ENCODE assay signal across 1 cellular context in the genomic region with DNA sequence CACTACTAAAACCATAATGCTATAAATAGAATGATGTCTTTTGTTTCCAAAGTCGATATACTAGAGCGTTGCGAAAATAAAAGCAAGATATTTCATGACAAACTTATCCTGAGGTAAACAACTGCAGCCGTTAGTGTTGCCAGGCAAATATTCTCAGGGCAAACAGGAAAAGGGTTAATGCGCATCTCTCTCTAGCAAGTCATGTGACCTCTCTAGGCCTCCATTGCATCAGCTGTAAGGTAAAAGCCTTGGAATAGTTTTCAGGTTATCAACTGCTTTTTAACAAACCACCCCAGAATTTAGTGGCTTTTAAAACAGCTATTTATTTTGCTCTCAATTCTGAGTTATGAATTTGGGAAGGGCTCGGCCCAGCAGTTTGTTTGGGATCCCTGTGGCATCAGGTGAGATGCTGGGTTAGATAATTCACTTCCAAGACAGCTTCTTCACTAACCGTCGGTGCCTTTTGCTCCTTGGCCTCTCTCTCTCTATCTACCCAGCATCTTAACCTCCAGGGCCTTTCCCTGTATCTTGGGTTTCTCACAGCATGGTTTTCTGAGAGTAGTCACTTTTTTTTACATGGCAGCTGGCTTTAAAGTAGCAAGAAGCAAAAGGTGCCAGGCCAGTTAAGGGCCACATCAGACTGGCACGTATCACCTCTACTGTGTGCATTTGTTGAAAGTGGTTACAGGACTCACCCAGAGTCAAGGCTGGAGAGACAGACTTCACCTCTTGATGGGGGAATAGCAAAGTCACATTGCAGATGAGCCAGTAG.
TF ChIP-seq lines count a peak whose summit lies in the region.

No MANE protein-coding gene starts in this region.

TF ChIP-seq in K562, 482 proteins besides CTCF, POLR2A, EP300 and RAD21 (continued from another document and continues in another):
- TF ChIP-seq, protein P1, sequence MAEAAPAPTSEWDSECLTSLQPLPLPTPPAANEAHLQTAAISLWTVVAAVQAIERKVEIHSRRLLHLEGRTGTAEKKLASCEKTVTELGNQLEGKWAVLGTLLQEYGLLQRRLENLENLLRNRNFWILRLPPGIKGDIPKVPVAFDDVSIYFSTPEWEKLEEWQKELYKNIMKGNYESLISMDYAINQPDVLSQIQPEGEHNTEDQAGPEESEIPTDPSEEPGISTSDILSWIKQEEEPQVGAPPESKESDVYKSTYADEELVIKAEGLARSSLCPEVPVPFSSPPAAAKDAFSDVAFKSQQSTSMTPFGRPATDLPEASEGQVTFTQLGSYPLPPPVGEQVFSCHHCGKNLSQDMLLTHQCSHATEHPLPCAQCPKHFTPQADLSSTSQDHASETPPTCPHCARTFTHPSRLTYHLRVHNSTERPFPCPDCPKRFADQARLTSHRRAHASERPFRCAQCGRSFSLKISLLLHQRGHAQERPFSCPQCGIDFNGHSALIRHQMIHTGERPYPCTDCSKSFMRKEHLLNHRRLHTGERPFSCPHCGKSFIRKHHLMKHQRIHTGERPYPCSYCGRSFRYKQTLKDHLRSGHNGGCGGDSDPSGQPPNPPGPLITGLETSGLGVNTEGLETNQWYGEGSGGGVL (CRISPR knock-in tag; IDR thresholded peaks at IDR 0.05) = no peak
- TF ChIP-seq NFE2 (IDR thresholded peaks at IDR 0.05; ENCODE audit: low read depth) = no peak
- TF ChIP-seq NR4A1 (CRISPR knock-in tag; IDR thresholded peaks at IDR 0.05) = no peak; the same call in 1 of the 2 replicates
- peak; percentile 69; the same call in 1 of the 2 replicates for TF ChIP-seq NR4A1 (tag; IDR thresholded peaks at IDR 0.05)
- TF ChIP-seq L3MBTL2 (IDR thresholded peaks at IDR 0.05) = no peak
- TF ChIP-seq MYNN (IDR thresholded peaks at IDR 0.05) = no peak
- TF ChIP-seq MYNN (CRISPR knock-in tag; IDR thresholded peaks at IDR 0.05) = no peak
- TF ChIP-seq, protein P2, sequence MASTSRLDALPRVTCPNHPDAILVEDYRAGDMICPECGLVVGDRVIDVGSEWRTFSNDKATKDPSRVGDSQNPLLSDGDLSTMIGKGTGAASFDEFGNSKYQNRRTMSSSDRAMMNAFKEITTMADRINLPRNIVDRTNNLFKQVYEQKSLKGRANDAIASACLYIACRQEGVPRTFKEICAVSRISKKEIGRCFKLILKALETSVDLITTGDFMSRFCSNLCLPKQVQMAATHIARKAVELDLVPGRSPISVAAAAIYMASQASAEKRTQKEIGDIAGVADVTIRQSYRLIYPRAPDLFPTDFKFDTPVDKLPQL (IDR thresholded peaks at IDR 0.05; ENCODE audit: extremely low read depth, insufficient read length) = no peak
- TF ChIP-seq, protein P3, sequence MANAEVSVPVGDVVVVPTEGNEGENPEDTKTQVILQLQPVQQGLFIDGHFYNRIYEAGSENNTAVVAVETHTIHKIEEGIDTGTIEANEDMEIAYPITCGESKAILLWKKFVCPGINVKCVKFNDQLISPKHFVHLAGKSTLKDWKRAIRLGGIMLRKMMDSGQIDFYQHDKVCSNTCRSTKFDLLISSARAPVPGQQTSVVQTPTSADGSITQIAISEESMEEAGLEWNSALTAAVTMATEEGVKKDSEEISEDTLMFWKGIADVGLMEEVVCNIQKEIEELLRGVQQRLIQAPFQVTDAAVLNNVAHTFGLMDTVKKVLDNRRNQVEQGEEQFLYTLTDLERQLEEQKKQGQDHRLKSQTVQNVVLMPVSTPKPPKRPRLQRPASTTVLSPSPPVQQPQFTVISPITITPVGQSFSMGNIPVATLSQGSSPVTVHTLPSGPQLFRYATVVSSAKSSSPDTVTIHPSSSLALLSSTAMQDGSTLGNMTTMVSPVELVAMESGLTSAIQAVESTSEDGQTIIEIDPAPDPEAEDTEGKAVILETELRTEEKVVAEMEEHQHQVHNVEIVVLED (CRISPR knock-in tag; IDR thresholded peaks at IDR 0.05) = 0 out of 2 replicates have a peak, but pooled peaks have one; percentile 8
- peak; percentile 92 for TF ChIP-seq TOE1 (IDR thresholded peaks at IDR 0.05; ENCODE audit: borderline replicate concordance)
- TF ChIP-seq TOE1 (CRISPR knock-in tag; IDR thresholded peaks at IDR 0.05; ENCODE audit: borderline replicate concordance, low read depth) = no peak
- TF ChIP-seq ARNT (IDR thresholded peaks at IDR 0.05) = no peak
- TF ChIP-seq POLR3A (IDR thresholded peaks at IDR 0.05; ENCODE audit: borderline replicate concordance, extremely low read depth, insufficient read depth, insufficient read length) = no peak
- TF ChIP-seq, protein P4, sequence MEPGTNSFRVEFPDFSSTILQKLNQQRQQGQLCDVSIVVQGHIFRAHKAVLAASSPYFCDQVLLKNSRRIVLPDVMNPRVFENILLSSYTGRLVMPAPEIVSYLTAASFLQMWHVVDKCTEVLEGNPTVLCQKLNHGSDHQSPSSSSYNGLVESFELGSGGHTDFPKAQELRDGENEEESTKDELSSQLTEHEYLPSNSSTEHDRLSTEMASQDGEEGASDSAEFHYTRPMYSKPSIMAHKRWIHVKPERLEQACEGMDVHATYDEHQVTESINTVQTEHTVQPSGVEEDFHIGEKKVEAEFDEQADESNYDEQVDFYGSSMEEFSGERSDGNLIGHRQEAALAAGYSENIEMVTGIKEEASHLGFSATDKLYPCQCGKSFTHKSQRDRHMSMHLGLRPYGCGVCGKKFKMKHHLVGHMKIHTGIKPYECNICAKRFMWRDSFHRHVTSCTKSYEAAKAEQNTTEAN (CRISPR knock-in tag; IDR thresholded peaks at IDR 0.05) = no peak
- TF ChIP-seq, protein P5, sequence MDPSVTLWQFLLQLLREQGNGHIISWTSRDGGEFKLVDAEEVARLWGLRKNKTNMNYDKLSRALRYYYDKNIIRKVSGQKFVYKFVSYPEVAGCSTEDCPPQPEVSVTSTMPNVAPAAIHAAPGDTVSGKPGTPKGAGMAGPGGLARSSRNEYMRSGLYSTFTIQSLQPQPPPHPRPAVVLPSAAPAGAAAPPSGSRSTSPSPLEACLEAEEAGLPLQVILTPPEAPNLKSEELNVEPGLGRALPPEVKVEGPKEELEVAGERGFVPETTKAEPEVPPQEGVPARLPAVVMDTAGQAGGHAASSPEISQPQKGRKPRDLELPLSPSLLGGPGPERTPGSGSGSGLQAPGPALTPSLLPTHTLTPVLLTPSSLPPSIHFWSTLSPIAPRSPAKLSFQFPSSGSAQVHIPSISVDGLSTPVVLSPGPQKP (CRISPR knock-in tag; IDR thresholded peaks at IDR 0.05) = no peak
- no peak for TF ChIP-seq GTF2E2 (tag; IDR thresholded peaks at IDR 0.05)
- TF ChIP-seq, protein P6, sequence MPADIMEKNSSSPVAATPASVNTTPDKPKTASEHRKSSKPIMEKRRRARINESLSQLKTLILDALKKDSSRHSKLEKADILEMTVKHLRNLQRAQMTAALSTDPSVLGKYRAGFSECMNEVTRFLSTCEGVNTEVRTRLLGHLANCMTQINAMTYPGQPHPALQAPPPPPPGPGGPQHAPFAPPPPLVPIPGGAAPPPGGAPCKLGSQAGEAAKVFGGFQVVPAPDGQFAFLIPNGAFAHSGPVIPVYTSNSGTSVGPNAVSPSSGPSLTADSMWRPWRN (IDR thresholded peaks at IDR 0.05; ENCODE audit: low read depth) = no peak
- TF ChIP-seq ZNF644 (tag; IDR thresholded peaks at IDR 0.05; ENCODE audit: low read depth) = no peak
- TF ChIP-seq KDM2B (CRISPR knock-in tag; IDR thresholded peaks at IDR 0.05) = no peak
- TF ChIP-seq HDAC8 (tag; IDR thresholded peaks at IDR 0.05) = 0 out of 2 replicates have a peak, but pooled peaks have one; percentile 72
- TF ChIP-seq, protein P7, sequence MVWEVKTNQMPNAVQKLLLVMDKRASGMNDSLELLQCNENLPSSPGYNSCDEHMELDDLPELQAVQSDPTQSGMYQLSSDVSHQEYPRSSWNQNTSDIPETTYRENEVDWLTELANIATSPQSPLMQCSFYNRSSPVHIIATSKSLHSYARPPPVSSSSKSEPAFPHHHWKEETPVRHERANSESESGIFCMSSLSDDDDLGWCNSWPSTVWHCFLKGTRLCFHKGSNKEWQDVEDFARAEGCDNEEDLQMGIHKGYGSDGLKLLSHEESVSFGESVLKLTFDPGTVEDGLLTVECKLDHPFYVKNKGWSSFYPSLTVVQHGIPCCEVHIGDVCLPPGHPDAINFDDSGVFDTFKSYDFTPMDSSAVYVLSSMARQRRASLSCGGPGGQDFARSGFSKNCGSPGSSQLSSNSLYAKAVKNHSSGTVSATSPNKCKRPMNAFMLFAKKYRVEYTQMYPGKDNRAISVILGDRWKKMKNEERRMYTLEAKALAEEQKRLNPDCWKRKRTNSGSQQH (CRISPR knock-in tag; IDR thresholded peaks at IDR 0.05) = no peak
- no peak for TF ChIP-seq RBM14 (IDR thresholded peaks at IDR 0.05; ENCODE audit: borderline replicate concordance, insufficient read depth, low read depth, low read length)
- no peak for TF ChIP-seq ZNF780A (CRISPR knock-in tag; IDR thresholded peaks at IDR 0.05)
- TF ChIP-seq TFAM (CRISPR knock-in tag; conservative IDR thresholded peaks at IDR 0.05) = no peak
- no peak for TF ChIP-seq STAT5A (IDR thresholded peaks at IDR 0.05; ENCODE audit: borderline replicate concordance, low read length)
- no peak for TF ChIP-seq NEUROD1 (IDR thresholded peaks at IDR 0.05; ENCODE audit: borderline replicate concordance, low read depth, low read length, partially characterized antibody)
- no peak for TF ChIP-seq FOXK1 (CRISPR knock-in tag; IDR thresholded peaks at IDR 0.05; ENCODE audit: borderline replicate concordance)
- TF ChIP-seq NFE2L1 (tag; IDR thresholded peaks at IDR 0.05; ENCODE audit: borderline replicate concordance, low read depth) = no peak
- no peak for TF ChIP-seq ZNF57 (CRISPR knock-in tag; IDR thresholded peaks at IDR 0.05)
- no peak for TF ChIP-seq ZNF253 (CRISPR knock-in tag; conservative IDR thresholded peaks at IDR 0.05)
- TF ChIP-seq, protein P8, sequence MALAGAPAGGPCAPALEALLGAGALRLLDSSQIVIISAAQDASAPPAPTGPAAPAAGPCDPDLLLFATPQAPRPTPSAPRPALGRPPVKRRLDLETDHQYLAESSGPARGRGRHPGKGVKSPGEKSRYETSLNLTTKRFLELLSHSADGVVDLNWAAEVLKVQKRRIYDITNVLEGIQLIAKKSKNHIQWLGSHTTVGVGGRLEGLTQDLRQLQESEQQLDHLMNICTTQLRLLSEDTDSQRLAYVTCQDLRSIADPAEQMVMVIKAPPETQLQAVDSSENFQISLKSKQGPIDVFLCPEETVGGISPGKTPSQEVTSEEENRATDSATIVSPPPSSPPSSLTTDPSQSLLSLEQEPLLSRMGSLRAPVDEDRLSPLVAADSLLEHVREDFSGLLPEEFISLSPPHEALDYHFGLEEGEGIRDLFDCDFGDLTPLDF (CRISPR knock-in tag; IDR thresholded peaks at IDR 0.05) = no peak
- TF ChIP-seq ZNF589 (CRISPR knock-in tag; IDR thresholded peaks at IDR 0.05; ENCODE audit: low read depth) = no peak
- TF ChIP-seq BRD9 (IDR thresholded peaks at IDR 0.05; ENCODE audit: low read depth, partially characterized antibody) = no peak
- TF ChIP-seq ZNF23 (CRISPR knock-in tag; IDR thresholded peaks at IDR 0.05) = no peak
- TF ChIP-seq TEAD2 (tag; IDR thresholded peaks at IDR 0.05) = no peak
- TF ChIP-seq TSC22D4 (tag; IDR thresholded peaks at IDR 0.05) = no peak
- no peak for TF ChIP-seq NFYB (IDR thresholded peaks at IDR 0.05; ENCODE audit: extremely low read depth, insufficient read length)
- TF ChIP-seq RBM15 (IDR thresholded peaks at IDR 0.05; ENCODE audit: insufficient read depth, low read length) = no peak
- no peak for TF ChIP-seq NCOA6 (IDR thresholded peaks at IDR 0.05)
- no peak; the same call in 1 of the 2 replicates for TF ChIP-seq DIDO1 (tag; IDR thresholded peaks at IDR 0.05; ENCODE audit: low read depth)
- no peak for TF ChIP-seq ZNF212 (CRISPR knock-in tag; IDR thresholded peaks at IDR 0.05)
- TF ChIP-seq FOXJ3 (CRISPR knock-in tag; IDR thresholded peaks at IDR 0.05) = no peak
- TF ChIP-seq, protein P9, sequence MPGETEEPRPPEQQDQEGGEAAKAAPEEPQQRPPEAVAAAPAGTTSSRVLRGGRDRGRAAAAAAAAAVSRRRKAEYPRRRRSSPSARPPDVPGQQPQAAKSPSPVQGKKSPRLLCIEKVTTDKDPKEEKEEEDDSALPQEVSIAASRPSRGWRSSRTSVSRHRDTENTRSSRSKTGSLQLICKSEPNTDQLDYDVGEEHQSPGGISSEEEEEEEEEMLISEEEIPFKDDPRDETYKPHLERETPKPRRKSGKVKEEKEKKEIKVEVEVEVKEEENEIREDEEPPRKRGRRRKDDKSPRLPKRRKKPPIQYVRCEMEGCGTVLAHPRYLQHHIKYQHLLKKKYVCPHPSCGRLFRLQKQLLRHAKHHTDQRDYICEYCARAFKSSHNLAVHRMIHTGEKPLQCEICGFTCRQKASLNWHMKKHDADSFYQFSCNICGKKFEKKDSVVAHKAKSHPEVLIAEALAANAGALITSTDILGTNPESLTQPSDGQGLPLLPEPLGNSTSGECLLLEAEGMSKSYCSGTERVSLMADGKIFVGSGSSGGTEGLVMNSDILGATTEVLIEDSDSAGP (CRISPR knock-in tag; IDR thresholded peaks at IDR 0.05) = no peak
- TF ChIP-seq, protein P10, sequence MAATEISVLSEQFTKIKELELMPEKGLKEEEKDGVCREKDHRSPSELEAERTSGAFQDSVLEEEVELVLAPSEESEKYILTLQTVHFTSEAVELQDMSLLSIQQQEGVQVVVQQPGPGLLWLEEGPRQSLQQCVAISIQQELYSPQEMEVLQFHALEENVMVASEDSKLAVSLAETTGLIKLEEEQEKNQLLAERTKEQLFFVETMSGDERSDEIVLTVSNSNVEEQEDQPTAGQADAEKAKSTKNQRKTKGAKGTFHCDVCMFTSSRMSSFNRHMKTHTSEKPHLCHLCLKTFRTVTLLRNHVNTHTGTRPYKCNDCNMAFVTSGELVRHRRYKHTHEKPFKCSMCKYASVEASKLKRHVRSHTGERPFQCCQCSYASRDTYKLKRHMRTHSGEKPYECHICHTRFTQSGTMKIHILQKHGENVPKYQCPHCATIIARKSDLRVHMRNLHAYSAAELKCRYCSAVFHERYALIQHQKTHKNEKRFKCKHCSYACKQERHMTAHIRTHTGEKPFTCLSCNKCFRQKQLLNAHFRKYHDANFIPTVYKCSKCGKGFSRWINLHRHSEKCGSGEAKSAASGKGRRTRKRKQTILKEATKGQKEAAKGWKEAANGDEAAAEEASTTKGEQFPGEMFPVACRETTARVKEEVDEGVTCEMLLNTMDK (IDR thresholded peaks at IDR 0.05; ENCODE audit: borderline replicate concordance, insufficient read depth, low read depth, low read length, poor library complexity, severe bottlenecking) = no peak
- TF ChIP-seq BDP1 (IDR thresholded peaks at IDR 0.05; ENCODE audit: insufficient read depth, insufficient read length) = no peak
- TF ChIP-seq, protein P11, sequence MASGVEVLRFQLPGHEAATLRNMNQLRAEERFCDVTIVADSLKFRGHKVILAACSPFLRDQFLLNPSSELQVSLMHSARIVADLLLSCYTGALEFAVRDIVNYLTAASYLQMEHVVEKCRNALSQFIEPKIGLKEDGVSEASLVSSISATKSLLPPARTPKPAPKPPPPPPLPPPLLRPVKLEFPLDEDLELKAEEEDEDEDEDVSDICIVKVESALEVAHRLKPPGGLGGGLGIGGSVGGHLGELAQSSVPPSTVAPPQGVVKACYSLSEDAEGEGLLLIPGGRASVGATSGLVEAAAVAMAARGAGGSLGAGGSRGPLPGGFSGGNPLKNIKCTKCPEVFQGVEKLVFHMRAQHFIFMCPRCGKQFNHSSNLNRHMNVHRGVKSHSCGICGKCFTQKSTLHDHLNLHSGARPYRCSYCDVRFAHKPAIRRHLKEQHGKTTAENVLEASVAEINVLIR (CRISPR knock-in tag; IDR thresholded peaks at IDR 0.05) = no peak
- no peak for TF ChIP-seq CBFB (CRISPR knock-in tag; IDR thresholded peaks at IDR 0.05)
- TF ChIP-seq CHD2 (IDR thresholded peaks at IDR 0.05; ENCODE audit: low read depth, low read length) = no peak
- TF ChIP-seq GTF2A2 (tag; IDR thresholded peaks at IDR 0.05) = peak; percentile 57; the same call in 1 of the 2 replicates
- no peak for TF ChIP-seq RFX1 (IDR thresholded peaks at IDR 0.05)
- no peak for TF ChIP-seq SNIP1 (IDR thresholded peaks at IDR 0.05; ENCODE audit: low read depth)
- TF ChIP-seq ZNF311 (CRISPR knock-in tag; IDR thresholded peaks at IDR 0.05) = peak; percentile 9; the same call in 1 of the 2 replicates
- peak; percentile 7; the same call in 1 of the 2 replicates for TF ChIP-seq PTRF (tag; IDR thresholded peaks at IDR 0.05)
- TF ChIP-seq CC2D1A (IDR thresholded peaks at IDR 0.05) = no peak
- no peak for TF ChIP-seq ZNF3 (CRISPR knock-in tag; IDR thresholded peaks at IDR 0.05)
